28 cellular contexts compared by ENCODE assay signal in genomic region chr6:163182696-163183095, GRCh38.
"Had no signal": no experiment of that assay in that cellular context is flagged by ENCODE, and none has a peak within 500 bp of the region (broad histone marks: within the 10 kb centered on the region; RNA-seq: fewer than 3 reads in every experiment).

No MANE protein-coding gene starts in this region.

- H3K4me3 Mint-ChIP-seq: activated naive CD4-positive, alpha-beta T cell treated with anti-CD3 and anti-CD28 coated beads for 36 hours; activated naive CD8-positive, alpha-beta T cell treated with anti-CD3 and anti-CD28 coated beads for 36 hours; activated T-helper 1 cell treated with anti-CD3 and anti-CD28 coated beads, Interleukin-12 subunit alpha, Interleukin-12 subunit beta, Interleukin-2, Interleukin-4 antibody, amounts not matched to agents 30 ng/mL and 10 ng/mL and 1 ng/mL, durations not matched to agents 14 hours and 24 hours and 36 hours; dendritic cell treated with granulocyte-macrophage colony-stimulating factor and Interleukin-4, amounts not matched to agents 40 ng/mL and 50 ng/mL, for 4 days; natural killer cell; neural progenitor cell; stimulated activated naive CD8-positive, alpha-beta T cell treated with anti-CD3 and anti-CD28 coated beads, Interleukin-15, Interleukin-2, amounts not matched to agents 100 ng/mL and 50 ng/mL, for 24 hours had no signal

- H3K9me3 Mint-ChIP-seq: activated naive CD4-positive, alpha-beta T cell treated with anti-CD3 and anti-CD28 coated beads for 36 hours; activated naive CD8-positive, alpha-beta T cell treated with anti-CD3 and anti-CD28 coated beads for 36 hours; activated T-helper 1 cell treated with anti-CD3 and anti-CD28 coated beads, Interleukin-12 subunit alpha, Interleukin-12 subunit beta, Interleukin-2, Interleukin-4 antibody, amounts not matched to agents 30 ng/mL and 10 ng/mL and 1 ng/mL, durations not matched to agents 14 hours and 24 hours and 36 hours; dendritic cell treated with granulocyte-macrophage colony-stimulating factor and Interleukin-4, amounts not matched to agents 40 ng/mL and 50 ng/mL, for 4 days; natural killer cell; stimulated activated naive CD8-positive, alpha-beta T cell treated with anti-CD3 and anti-CD28 coated beads, Interleukin-15, Interleukin-2, amounts not matched to agents 100 ng/mL and 50 ng/mL, for 24 hours had no signal

- ATAC-seq: left lung, lower lobe of right lung, natural killer cell, right lobe of liver, upper lobe of right lung had no signal

- H3K27ac ChIP-seq: adrenal gland, ascending aorta, brain microvascular endothelial cell, esophagus squamous epithelium, left lung, lower lobe of right lung, neural progenitor cell, right lobe of liver, skin epidermis, thyroid gland, upper lobe of right lung, VCaP had no signal

- H3K36me3 Mint-ChIP-seq: activated naive CD8-positive, alpha-beta T cell treated with anti-CD3 and anti-CD28 coated beads for 36 hours; natural killer cell; neural progenitor cell had no signal

- H3K27ac Mint-ChIP-seq: activated naive CD4-positive, alpha-beta T cell treated with anti-CD3 and anti-CD28 coated beads for 36 hours; activated naive CD8-positive, alpha-beta T cell treated with anti-CD3 and anti-CD28 coated beads for 36 hours; activated T-helper 1 cell treated with anti-CD3 and anti-CD28 coated beads, Interleukin-12 subunit alpha, Interleukin-12 subunit beta, Interleukin-2, Interleukin-4 antibody, amounts not matched to agents 30 ng/mL and 10 ng/mL and 1 ng/mL, durations not matched to agents 14 hours and 24 hours and 36 hours; dendritic cell treated with granulocyte-macrophage colony-stimulating factor and Interleukin-4, amounts not matched to agents 40 ng/mL and 50 ng/mL, for 4 days; natural killer cell; neural progenitor cell; stimulated activated naive CD8-positive, alpha-beta T cell treated with anti-CD3 and anti-CD28 coated beads, Interleukin-15, Interleukin-2, amounts not matched to agents 100 ng/mL and 50 ng/mL, for 24 hours had no signal

- H3K27me3 Mint-ChIP-seq: stimulated activated naive CD8-positive, alpha-beta T cell treated with anti-CD3 and anti-CD28 coated beads, Interleukin-15, Interleukin-2, amounts not matched to agents 100 ng/mL and 50 ng/mL, for 24 hours had no signal

- H3K4me1 Mint-ChIP-seq: activated naive CD8-positive, alpha-beta T cell treated with anti-CD3 and anti-CD28 coated beads for 36 hours; natural killer cell had no signal

- DNase-seq: activated CD4-positive, alpha-beta T cell treated with anti-CD3 and anti-CD28 coated beads for 4 hours; activated CD4-positive, alpha-beta T cell treated with anti-CD3 and anti-CD28 coated beads, Interleukin-2, amount 50 U/mL, for 48 hours; activated CD8-positive, alpha-beta memory T cell treated with anti-CD3 and anti-CD28 coated beads for 24 hours; activated effector memory CD4-positive, alpha-beta T cell treated with anti-CD3 and anti-CD28 coated beads, Interleukin-2, amount 50 U/mL, for 16 hours; activated naive CD4-positive, alpha-beta T cell treated with anti-CD3 and anti-CD28 coated beads for 36 hours; activated naive CD8-positive, alpha-beta T cell treated with anti-CD3 and anti-CD28 coated beads for 36 hours; activated T-cell treated with anti-CD3 and anti-CD28 coated beads, Interleukin-2, amount 50 U/mL, for 1 hour; brain microvascular endothelial cell; effector CD4-positive, alpha-beta T cell; esophagus squamous epithelium; foreskin melanocyte; kidney glomerular epithelial cell; left lung; lower lobe of right lung; natural killer cell; right lobe of liver; stimulated activated CD4-positive, alpha-beta T cell treated with anti-CD3 and anti-CD28 coated beads, Interleukin-12 subunit alpha, Interleukin-12 subunit beta, amount 100 ng/mL, for 4 hours; stimulated activated CD4-positive, alpha-beta T cell treated with anti-CD3 and anti-CD28 coated beads, Interleukin-4, amount 100 ng/mL, for 1 hour; thyroid gland; upper lobe of right lung had no signal
